ENCODE assay signal across 22 cellular contexts in genomic region chrX:152861826-152862225, GRCh38. TPM values are rescaled to one million over a fixed set of nuclear protein-coding genes. Genes with fewer than 3 reads are reported as not detected.
DNase-seq lines count a peak whose midpoint lies in the region; ATAC-seq, FAIRE-seq and TF ChIP-seq lines count a peak whose summit lies in the region.
"Had no signal": no experiment of that assay in that cellular context is flagged by ENCODE, and none has a peak within 500 bp of the region (broad histone marks: within the 10 kb centered on the region; RNA-seq: fewer than 3 reads in every experiment).

No MANE protein-coding gene starts in this region.

- H2AK5ac ChIP-seq in IMR-90 (ENCODE audit: low read depth, low read length) = no peak overlapping the region

- POLR2A ChIA-PET in IMR-90 (lab: Charles Lee; ENCODE audit: unreplicated experiment) = no interaction called here

- no peak overlapping the region for H3K18ac ChIP-seq in IMR-90 (ENCODE audit: low read depth, low read length)

- H3K9ac ChIP-seq in IMR-90 (ENCODE audit: low read depth, low read length) (no peak overlapping the region), astrocyte (ENCODE audit: low read length) (no peak overlapping the region), neural progenitor cell (no peak overlapping the region)
- H3K9ac ChIP-seq: BLaER1 had no signal

- no peak overlapping the region for H3K14ac ChIP-seq in IMR-90 (replicated peaks; ENCODE audit: low read depth, low read length)

- no peak overlapping the region for H3K27ac Mint-ChIP-seq in astrocyte (ENCODE audit: unreplicated experiment)
- H3K27ac Mint-ChIP-seq in neural progenitor cell = peak overlapping the region; percentile 62
- H3K27ac Mint-ChIP-seq: CD14-positive monocyte; CD4-positive, CD25-positive, alpha-beta regulatory T cell; CD8-positive, alpha-beta T cell had no signal

- no peak overlapping the region for H3K4me3 Mint-ChIP-seq in astrocyte (ENCODE audit: unreplicated experiment)
- H3K4me3 Mint-ChIP-seq in neural progenitor cell = no peak overlapping the region
- H3K4me3 Mint-ChIP-seq: CD14-positive monocyte; CD4-positive, CD25-positive, alpha-beta regulatory T cell; CD8-positive, alpha-beta T cell had no signal

- H2AFZ ChIP-seq in IMR-90 (replicated peaks; ENCODE audit: low read length, poor library complexity) (no peak overlapping the region), astrocyte (ENCODE audit: low read depth, low read length) (no peak overlapping the region), neural progenitor cell (replicated peaks) (no peak overlapping the region)

- no peak overlapping the region for H3K4ac ChIP-seq in IMR-90 (ENCODE audit: low read depth, low read length)

- H3K4me3 ChIP-seq in IMR-90 (ENCODE audit: insufficient read depth, low read depth, low read length) (no peak overlapping the region), astrocyte (ENCODE audit: insufficient read depth, low read depth, low read length) (no peak overlapping the region), neural progenitor cell (no peak overlapping the region)
- H3K4me3 ChIP-seq: BLaER1 had no signal

- no peaks in the 10 kb centered on the region for H4K20me1 ChIP-seq in IMR-90 (ENCODE audit: insufficient read depth, low read length)
- H4K20me1 ChIP-seq in astrocyte (ENCODE audit: insufficient read depth, low read length) = no peaks in the 10 kb centered on the region
- no peaks in the 10 kb centered on the region for H4K20me1 ChIP-seq in neural progenitor cell (ENCODE audit: low read depth)

- no peak overlapping the region for H4K8ac ChIP-seq in IMR-90 (ENCODE audit: low read depth in 2 of 2, low read length in 2 of 2)

- H2BK15ac ChIP-seq in IMR-90 (ENCODE audit: low read depth, low read length) = no peak overlapping the region

- no peaks in the 10 kb centered on the region for H3K27me3 ChIP-seq in IMR-90 (ENCODE audit: control insufficient read depth, insufficient read depth, low read length)
- H3K27me3 ChIP-seq in astrocyte (ENCODE audit: insufficient read depth, low read length) = no peaks in the 10 kb centered on the region
- H3K27me3 ChIP-seq in neural progenitor cell = no peaks in the 10 kb centered on the region
- H3K27me3 ChIP-seq: BE2C had no signal

- peak; percentile 10 for DNase-seq in IMR-90
- peak; percentile 41 for DNase-seq in astrocyte (ENCODE audit: low read depth)
- peak; percentile 6 for DNase-seq in iris pigment epithelial cell (ENCODE audit: low read depth)
- no peak for DNase-seq in neural progenitor cell (ENCODE audit: low spot score)
- no peak for DNase-seq in activated effector memory CD4-positive, alpha-beta T cell treated with Interleukin-2 at 50 U/mL for 16 hours
- no peak for DNase-seq in NCI-H2081 (lab: John Stamatoyannopoulos, UW)
- DNase-seq in GM19240 (ENCODE audit: insufficient read length, low spot score) = no peak
- DNase-seq: 8988T; C1 segment of cervical spinal cord; CD4-positive, CD25-positive, alpha-beta regulatory T cell; CD8-positive, alpha-beta T cell; DMS153; DMS79; DND-41; EL had no signal

- TF ChIP-seq CTCF in IMR-90 (conservative IDR thresholded peaks at IDR 0.05; ENCODE audit: low read depth, low read length) = no peak
- TF ChIP-seq CTCF in astrocyte (IDR thresholded peaks at IDR 0.05; ENCODE audit: insufficient read depth, low read depth, low read length) = no peak
- no peak for TF ChIP-seq CTCF in neural progenitor cell (IDR thresholded peaks at IDR 0.05)

- no peak overlapping the region for H2BK120ac ChIP-seq in IMR-90 (ENCODE audit: low read depth, low read length)

- H3F3A ChIP-seq in neural progenitor cell (ENCODE audit: low read depth) = no peaks in the 10 kb centered on the region

- H3K27me3 Mint-ChIP-seq in astrocyte (ENCODE audit: low read depth, unreplicated experiment) (no peaks in the 10 kb centered on the region), neural progenitor cell (ENCODE audit: insufficient read depth, low read depth) (peaks cover 2% of the 10 kb centered on the region)
- H3K27me3 Mint-ChIP-seq: CD4-positive, CD25-positive, alpha-beta regulatory T cell had no signal

- no peak overlapping the region for H3K56ac ChIP-seq in IMR-90 (ENCODE audit: extremely low read depth, insufficient read depth, low read length)

- CTCF ChIA-PET in IMR-90 (lab: Yijun Ruan, JAX) = no interaction called here

- H4K5ac ChIP-seq in IMR-90 (ENCODE audit: low read depth, low read length) = no peak overlapping the region

- H3K79me1 ChIP-seq in IMR-90 (ENCODE audit: low read depth in 1 of 2, low read length in 2 of 2) = no peaks in the 10 kb centered on the region

- H3K9me3 ChIP-seq in IMR-90 (ENCODE audit: control insufficient read depth, insufficient read depth, low read length) (no peaks in the 10 kb centered on the region), astrocyte (ENCODE audit: insufficient read depth, low read depth, low read length) (no peaks in the 10 kb centered on the region), neural progenitor cell (ENCODE audit: low read depth) (no peaks in the 10 kb centered on the region)
- H3K9me3 ChIP-seq: BE2C, BLaER1 had no signal

- ATAC-seq in IMR-90 (ENCODE audit: low read depth) (no peak), HG02981 (IDR thresholded peaks at IDR 0.05; ENCODE audit: unreplicated experiment) (no peak)
- ATAC-seq: CD8-positive, alpha-beta T cell had no signal

- no peak overlapping the region for H2AK9ac ChIP-seq in IMR-90 (replicated peaks; ENCODE audit: low read depth, low read length, poor library complexity)

- H3K9me3 Mint-ChIP-seq in astrocyte (ENCODE audit: unreplicated experiment) = no peaks in the 10 kb centered on the region
- H3K9me3 Mint-ChIP-seq in neural progenitor cell = peaks cover 9% of the 10 kb centered on the region
- H3K9me3 Mint-ChIP-seq: CD4-positive, CD25-positive, alpha-beta regulatory T cell; CD8-positive, alpha-beta T cell had no signal

- dilution Hi-C loops in IMR-90 (cut with HindIII; ENCODE audit: low sequenced_read_pairs, unreplicated experiment) = no loop called here

- in situ Hi-C loops in IMR-90 (cut with MboI; ENCODE audit: low sequenced_read_pairs) = no loop called here

- H2BK20ac ChIP-seq in IMR-90 (ENCODE audit: low read depth, low read length) = no peak overlapping the region

- peaks cover 7% of the 10 kb centered on the region for H3K36me3 ChIP-seq in IMR-90 (ENCODE audit: control insufficient read depth, insufficient read depth, low read length)
- peaks cover 6% of the 10 kb centered on the region for H3K36me3 ChIP-seq in astrocyte (ENCODE audit: insufficient read depth, low read length)
- H3K36me3 ChIP-seq in neural progenitor cell = no peaks in the 10 kb centered on the region
- H3K36me3 ChIP-seq: BE2C had no signal

- no peak overlapping the region for H2BK5ac ChIP-seq in IMR-90 (ENCODE audit: low read depth, low read length, poor library complexity, severe bottlenecking)

- no peak for FAIRE-seq in astrocyte (lab: Jason Lieb, UNC)
- FAIRE-seq: A204.1, GM19239 had no signal

- no peak overlapping the region for H4K91ac ChIP-seq in IMR-90 (ENCODE audit: insufficient read depth, low read depth, low read length)

- no peak overlapping the region for H3K27ac ChIP-seq in IMR-90 (ENCODE audit: insufficient read depth, low read length)
- no peak overlapping the region for H3K27ac ChIP-seq in astrocyte (ENCODE audit: low read depth, low read length)
- no peak overlapping the region for H3K27ac ChIP-seq in neural progenitor cell
- H3K27ac ChIP-seq: BLaER1 had no signal

- no peaks in the 10 kb centered on the region; the same call in 1 of the 2 replicates for H3K4me1 ChIP-seq in IMR-90 (ENCODE audit: control insufficient read depth, insufficient read depth, low read length)
- H3K4me1 ChIP-seq in astrocyte (ENCODE audit: insufficient read depth, low read length) = no peaks in the 10 kb centered on the region
- H3K4me1 ChIP-seq in neural progenitor cell = no peaks in the 10 kb centered on the region
- H3K4me1 ChIP-seq: BE2C, BLaER1 had no signal

- no peaks in the 10 kb centered on the region for H3K79me2 ChIP-seq in astrocyte (ENCODE audit: insufficient read depth, low read length)
- no peaks in the 10 kb centered on the region for H3K79me2 ChIP-seq in neural progenitor cell (ENCODE audit: low read depth)

- H3K36me3 Mint-ChIP-seq in astrocyte (ENCODE audit: low read depth, unreplicated experiment) (peaks cover 5% of the 10 kb centered on the region), neural progenitor cell (peaks cover 18% of the 10 kb centered on the region)

- H3K4me2 ChIP-seq in IMR-90 (ENCODE audit: low read depth, low read length) (no peak overlapping the region), astrocyte (ENCODE audit: low read length) (no peak overlapping the region), neural progenitor cell (no peak overlapping the region)
- H3K4me2 ChIP-seq: BLaER1 had no signal

- no peak for TF ChIP-seq POLR2A in IMR-90 (IDR thresholded peaks at IDR 0.05; ENCODE audit: low read depth, low read length)

- H3K23ac ChIP-seq in IMR-90 (ENCODE audit: low read depth, low read length) = no peak overlapping the region

- intact Hi-C loops in IMR-90 (cut with micrococcal nuclease) = no loop called here

- H3K9me1 ChIP-seq in IMR-90 (ENCODE audit: insufficient read depth, low read length) = no peaks in the 10 kb centered on the region

- no CpG with 5 or more reads among the region's 6 CpGs for WGBS in IMR-90 (ENCODE audit: extremely low coverage in 2 of 2, insufficient read length in 1 of 2), 2 experiments

- BruUV-seq in IMR-90 (replicated peaks; lab: Mats Ljungman, UMichigan) = no TSS peak

- no peak for TF ChIP-seq RAD21 in IMR-90 (IDR thresholded peaks at IDR 0.05; ENCODE audit: low read length)

- H3K4me1 Mint-ChIP-seq in astrocyte (ENCODE audit: low read depth, unreplicated experiment) = peaks cover 8% of the 10 kb centered on the region
- peaks cover 14% of the 10 kb centered on the region for H3K4me1 Mint-ChIP-seq in neural progenitor cell
- H3K4me1 Mint-ChIP-seq: CD14-positive monocyte; CD4-positive, CD25-positive, alpha-beta regulatory T cell had no signal

RNA-seq across cellular contexts. Expression of gene NSDHL, which starts 31.0 kb away (rescaled TPM):
- 20.8 and 22.8 TPM in 2 replicates for total RNA-seq in IMR-90 (2012; rRNA removed)
- 26.0 and 27.1 TPM in 2 replicates for polyA plus RNA-seq in IMR-90 (2012; rRNA removed)
- 18.9 and 19.5 TPM in 2 replicates for polyA plus RNA-seq in IMR-90 (2012; cell fraction: cytosol; rRNA removed)
- polyA plus RNA-seq in IMR-90 (2012; cell fraction: nucleus; rRNA removed; ENCODE audit: low replicate concordance) = 14.5 and 15.0 TPM in 2 replicates
- total RNA-seq in astrocyte = 25.5 and 34.2 TPM in 2 replicates
- 15.2 and 15.9 TPM in 2 replicates for total RNA-seq in neural progenitor cell (ENCODE audit: low replicate concordance)

RNA-seq across cellular contexts. Expression of gene CETN2, which starts 31.3 kb away (rescaled TPM):
- 15.8 and 25.8 TPM in 2 replicates for total RNA-seq in IMR-90 (2012; rRNA removed)
- polyA plus RNA-seq in IMR-90 (2012; rRNA removed) = 31.2 and 34.0 TPM in 2 replicates
- polyA plus RNA-seq in IMR-90 (2012; cell fraction: cytosol; rRNA removed) = 6.0 and 9.1 TPM in 2 replicates
- 0.99 and 13.6 TPM in 2 replicates for polyA plus RNA-seq in IMR-90 (2012; cell fraction: nucleus; rRNA removed; ENCODE audit: low replicate concordance)
- 31.8 and 38.0 TPM in 2 replicates for total RNA-seq in astrocyte
- 43.5 and 82.3 TPM in 2 replicates for total RNA-seq in neural progenitor cell (ENCODE audit: low replicate concordance)

RNA-seq across cellular contexts. Expression of gene ZNF185, which starts 36.0 kb away (rescaled TPM):
- total RNA-seq in IMR-90 (2012; rRNA removed) = 3.2 and 3.6 TPM in 2 replicates
- polyA plus RNA-seq in IMR-90 (2012; rRNA removed) = 6.2 and 6.3 TPM in 2 replicates
- polyA plus RNA-seq in IMR-90 (2012; cell fraction: cytosol; rRNA removed) = 3.6 and 4.0 TPM in 2 replicates
- polyA plus RNA-seq in IMR-90 (2012; cell fraction: nucleus; rRNA removed; ENCODE audit: low replicate concordance) = 12.5 and 15.9 TPM in 2 replicates
- 7.8 and 16.2 TPM in 2 replicates for total RNA-seq in astrocyte
- total RNA-seq in neural progenitor cell (ENCODE audit: low replicate concordance) = 14.0 and 14.8 TPM in 2 replicates
- total RNA-seq: G401 had no signal

Comparison
In these comparisons a context has a peak if more than half of its experiments do, and no peak if none do; other contexts are left out.
1. DNase-seq: peak in IMR-90 (single experiment), astrocyte (single experiment) and iris pigment epithelial cell (single experiment); none in neural progenitor cell (single experiment), activated effector memory CD4-positive, alpha-beta T cell treated with Interleukin-2 at 50 U/mL for 16 hours (single experiment), NCI-H2081 (0 of 2) and GM19240 (single experiment).